ENCODE assay signal across 7 cellular contexts in genomic region chr18:50268022-50268747, GRCh38. TPM values are rescaled to one million over a fixed set of nuclear protein-coding genes. Genes with fewer than 3 reads are reported as not detected.
A peak's percentile ranks its signal among the peaks of the same experiment; 100 is the strongest.
DNase-seq lines count a peak whose midpoint lies in the region; ATAC-seq and TF ChIP-seq lines count a peak whose summit lies in the region.

No MANE protein-coding gene starts in this region.

- intact Hi-C loops in gastrocnemius medialis (cut with DNase I; ENCODE audit: low total_unique reads): loop anchor here (5.0 kb wide), 1 partner anchor 89 kb away; no protein-coding TSS in a partner anchor

- H3K27me3 ChIP-seq in hepatocyte (no peaks in the 10 kb centered on the region), gastrocnemius medialis (no peaks in the 10 kb centered on the region)

- ATAC-seq in GM18511 (IDR thresholded peaks at IDR 0.05; ENCODE audit: unreplicated experiment): peak; percentile 82
- ATAC-seq in HG02759 (IDR thresholded peaks at IDR 0.05; ENCODE audit: unreplicated experiment): peak; percentile 80
- ATAC-seq in gastrocnemius medialis: peak; percentile 36 to 48

- TF ChIP-seq POLR2A in gastrocnemius medialis (IDR thresholded peaks at IDR 0.05): no peak

- CTCF ChIA-PET in RWPE1 (lab: Yijun Ruan, JAX): no interaction called here

- H3K4me3 ChIP-seq in hepatocyte (peak overlapping the region; percentile 57), gastrocnemius medialis (peak overlapping the region; percentile 37 to 57 (median 55))

- in situ Hi-C loops in gastrocnemius medialis (cut with MboI; ENCODE audit: low sequenced_read_pairs in 4 of 4): loop anchor here in 3 of 4 donors (10.0 to 25.0 kb wide), 3 partner anchors 87 to 756 kb away; partner anchors contain the start of gene SKA1 (in 1 of the 3)

- peak overlapping the region; percentile 20 for H3K27ac ChIP-seq in RWPE1
- peak overlapping the region; percentile 34 for H3K27ac ChIP-seq in hepatocyte
- peak overlapping the region; percentile 58 to 73 (median 68) for H3K27ac ChIP-seq in gastrocnemius medialis

- no peaks in the 10 kb centered on the region for H4K20me1 ChIP-seq in hepatocyte (ENCODE audit: insufficient read depth, poor library complexity, severe bottlenecking)

- H3K4me1 ChIP-seq in hepatocyte (ENCODE audit: insufficient read depth) (no peaks in the 10 kb centered on the region), gastrocnemius medialis (peaks cover 5 to 9% of the 10 kb centered on the region in 2 donors)

- TF ChIP-seq CTCF in RWPE1 (conservative IDR thresholded peaks at IDR 0.05; ENCODE audit: low read depth) (no peak; the same call in 1 of the 2 replicates), hepatocyte (IDR thresholded peaks at IDR 0.05; ENCODE audit: poor library complexity) (peak; percentile 60), gastrocnemius medialis (IDR thresholded peaks at IDR 0.05 in 4 of 5, conservative IDR thresholded peaks at IDR 0.05 in 1 of 5) (peak in 4 of 5 experiments; percentile 25 to 71 (median 62))

- DNase-seq in RWPE1 (ENCODE audit: low spot score) (no peak), amniotic epithelial cell (ENCODE audit: low read depth) (peak; percentile 38), hepatocyte (ENCODE audit: low spot score) (peak; percentile 83), gastrocnemius medialis (peak; percentile 35 to 48), NOMO-1 treated with DMSO at 0.1 percent for 48 hours (lab: John Stamatoyannopoulos, UW; ENCODE audit: unreplicated experiment) (no peak)

- peak overlapping the region; percentile 84 for H3K4me2 ChIP-seq in hepatocyte

- POLR2A ChIA-PET in RWPE1 (lab: Yijun Ruan, JAX; ENCODE audit: low non-redundant PET): no interaction called here

- peak overlapping the region; percentile 52 for H2AFZ ChIP-seq in hepatocyte

- no peaks in the 10 kb centered on the region for H3K9me2 ChIP-seq in hepatocyte (replicated peaks; ENCODE audit: insufficient read depth)

- 31% methylated on average over 56 of the region's 56 CpGs for WGBS in hepatocyte (ENCODE audit: low lambda C conversion rate, missing lambda C conversion rate)

- H3K9me3 ChIP-seq in hepatocyte (ENCODE audit: low read depth) (no peaks in the 10 kb centered on the region), gastrocnemius medialis (no peaks in the 10 kb centered on the region)

- no peaks in the 10 kb centered on the region for H3K79me2 ChIP-seq in hepatocyte

- H3K36me3 ChIP-seq in hepatocyte (replicated peaks; ENCODE audit: insufficient read depth, low read depth) (no peaks in the 10 kb centered on the region), gastrocnemius medialis (peaks cover 0 to 33% of the 10 kb centered on the region in 2 donors)

RNA-seq across cellular contexts. Expression of gene CFAP53, which starts 1.9 kb away (rescaled TPM):
- 0.24 and 0.50 TPM in 2 replicates for total RNA-seq in hepatocyte
- polyA plus RNA-seq in hepatocyte: 0.24 and 0.86 TPM in 2 replicates
- total RNA-seq in gastrocnemius medialis: 1 to 10 TPM in 3 of 4 donors, not detected in 1; 1.3 to 1.4 (median 1.4) TPM

RNA-seq across cellular contexts. Expression of gene MBD1, which starts 13.1 kb away (rescaled TPM):
- total RNA-seq in hepatocyte (38.8 and 53.1 TPM in 2 replicates), gastrocnemius medialis (100 to 1,000 TPM in 2 of 4 donors, 10 to 100 TPM in 2; 80.4 to 127 (median 103) TPM)
- 53.0 and 54.2 TPM in 2 replicates for polyA plus RNA-seq in hepatocyte

RNA-seq across cellular contexts. Expression of gene CXXC1, which starts 19.3 kb away (rescaled TPM):
- total RNA-seq in hepatocyte (33.3 and 52.7 TPM in 2 replicates), gastrocnemius medialis (10 to 100 TPM; 21.1 to 32.0 (median 27.3) TPM)
- 68.3 and 89.3 TPM in 2 replicates for polyA plus RNA-seq in hepatocyte

Comparison
In these comparisons a context has a peak if more than half of its experiments do, and no peak if none do; other contexts are left out.
1. DNase-seq: peak in amniotic epithelial cell (single experiment), hepatocyte (single experiment) and gastrocnemius medialis (2 of 2); none in RWPE1 (single experiment) and NOMO-1 treated with DMSO at 0.1 percent for 48 hours (single experiment).
2. Peak in every context shown above with its lines, with median percentiles within 50 percentile points of each other: ATAC-seq and H3K27ac ChIP-seq.